Comparison of ENCODE assay signal across 15 cellular contexts in the genomic region with DNA sequence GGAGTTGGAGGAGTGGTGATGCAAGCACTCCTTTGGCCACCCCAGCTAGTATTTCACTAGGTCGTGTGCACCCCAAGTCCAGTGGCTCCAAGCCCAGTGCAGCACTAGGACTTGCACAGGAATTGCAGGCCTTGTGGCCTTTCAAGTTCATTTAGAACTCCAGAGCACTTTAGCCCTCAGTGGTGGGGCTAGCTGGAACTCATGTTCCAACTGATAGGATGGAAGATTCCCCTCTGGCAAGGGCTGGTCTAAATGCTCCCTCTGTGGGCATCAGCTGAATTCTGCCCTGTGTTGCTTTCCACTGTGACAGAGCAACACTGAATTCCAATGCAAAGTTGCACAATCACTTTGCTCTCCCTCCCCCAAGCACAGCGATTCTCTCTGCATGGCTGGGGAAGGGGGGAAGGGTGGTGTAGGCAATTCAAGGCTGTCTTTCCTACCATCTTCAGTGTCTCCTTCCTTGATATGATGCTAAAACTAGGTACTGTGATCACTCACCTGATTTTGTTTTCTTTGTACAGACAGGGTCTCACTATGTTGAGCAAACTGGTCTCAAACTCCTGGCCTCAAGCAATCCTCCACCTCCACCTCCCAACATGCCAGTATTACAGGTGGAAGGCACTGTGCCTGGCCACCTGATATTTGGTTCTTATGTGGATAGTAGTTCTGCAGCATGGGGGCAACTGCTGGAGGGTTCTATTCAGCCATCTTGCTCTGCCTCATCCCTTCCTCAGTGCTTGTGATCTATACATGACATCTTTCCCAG. TPM values are rescaled to one million over a fixed set of nuclear protein-coding genes. Genes with fewer than 3 reads are reported as not detected.
DNase-seq lines count a peak whose midpoint lies in the region; ATAC-seq and TF ChIP-seq lines count a peak whose summit lies in the region.
"Had no signal": no experiment of that assay in that cellular context is flagged by ENCODE, and none has a peak within 500 bp of the region (broad histone marks: within the 10 kb centered on the region; RNA-seq: fewer than 3 reads in every experiment).

No MANE protein-coding gene starts in this region.

- H3K27ac ChIP-seq in left ventricle myocardium inferior (replicated peaks), result no peak overlapping the region
- H3K27ac ChIP-seq in mammary epithelial cell (ENCODE audit: insufficient read depth, low read depth, low read length), result no peak overlapping the region
- H3K27ac ChIP-seq in stomach, result no peak overlapping the region
- H3K27ac ChIP-seq: colonic mucosa had no signal

- no peak overlapping the region for H2AFZ ChIP-seq in mammary epithelial cell (ENCODE audit: low read depth, low read length)

- no peak for TF ChIP-seq EP300 in stomach (IDR thresholded peaks at IDR 0.05)

- H3K36me3 ChIP-seq in left ventricle myocardium inferior (peaks cover 16% of the 10 kb centered on the region), mammary epithelial cell (ENCODE audit: insufficient read depth, low read length) (no peaks in the 10 kb centered on the region), stomach (peaks cover 3 to 9% (median 8%) of the 10 kb centered on the region in 4 donors)
- H3K36me3 ChIP-seq: colonic mucosa had no signal

- DNase-seq in Right ventricle myocardium superior (no peak), left ventricle myocardium inferior (no peak), mammary epithelial cell (peak; percentile 2), kidney glomerular epithelial cell (lab: John Stamatoyannopoulos, UW) (peak; percentile 58), stomach (no peak)
- no peak for DNase-seq in activated naive CD4-positive, alpha-beta T cell treated with anti-CD3 and anti-CD28 coated beads, Interleukin-2, amount 50 U/mL, for 16 hours
- DNase-seq: ACHN; activated T-cell treated with anti-CD3 and anti-CD28 coated beads, Interleukin-2, amount 50 U/mL, for 4 hours; colonic mucosa; GF-D8; NCI-H1694 treated with DMSO at 0.1 percent for 48 hours had no signal

- H3K9me3 ChIP-seq in left ventricle myocardium inferior (replicated peaks), result peaks cover 18% of the 10 kb centered on the region
- H3K9me3 ChIP-seq in mammary epithelial cell (replicated peaks; ENCODE audit: insufficient read depth, low read length), result no peaks in the 10 kb centered on the region
- H3K9me3 ChIP-seq in stomach, result no peaks in the 10 kb centered on the region
- H3K9me3 ChIP-seq: colonic mucosa had no signal

- H3K79me2 ChIP-seq in mammary epithelial cell (ENCODE audit: insufficient read depth, low read length), result peaks cover 38% of the 10 kb centered on the region

- dilution Hi-C loops in mammary epithelial cell (cut with HindIII; ENCODE audit: low sequenced_read_pairs), result no loop called here

- no peak for TF ChIP-seq POLR2A in stomach (IDR thresholded peaks at IDR 0.05)

- H3K4me2 ChIP-seq in mammary epithelial cell (ENCODE audit: insufficient read depth, low read depth, low read length), result no peak overlapping the region

- ATAC-seq in Right ventricle myocardium superior (ENCODE audit: poor library complexity) (peak; percentile 80), HG03521 (IDR thresholded peaks at IDR 0.05; ENCODE audit: unreplicated experiment) (no peak), GM21447 (IDR thresholded peaks at IDR 0.05; ENCODE audit: unreplicated experiment) (no peak)
- ATAC-seq: activated T-cell treated with anti-CD3 and anti-CD28 coated beads, Interleukin-2, amount 50 U/mL, for 4 hours; HCT116; Panc1 had no signal

- H3K4me1 ChIP-seq in left ventricle myocardium inferior, result peaks cover 12% of the 10 kb centered on the region
- no peaks in the 10 kb centered on the region for H3K4me1 ChIP-seq in mammary epithelial cell (ENCODE audit: insufficient read depth, low read length)
- H3K4me1 ChIP-seq in stomach, result peaks cover 0 to 10% (median 4%) of the 10 kb centered on the region in 4 donors
- H3K4me1 ChIP-seq: colonic mucosa had no signal

- TF ChIP-seq CTCF in left ventricle myocardium inferior (IDR thresholded peaks at IDR 0.05; ENCODE audit: borderline replicate concordance), result no peak
- no peak for TF ChIP-seq CTCF in mammary epithelial cell (conservative IDR thresholded peaks at IDR 0.05 in 1 of 2, IDR thresholded peaks at IDR 0.05 in 1 of 2; ENCODE audit: extremely low read depth in 1 of 2, insufficient read depth in 1 of 2, low read depth in 1 of 2, low read length in 2 of 2)
- TF ChIP-seq CTCF in stomach (IDR thresholded peaks at IDR 0.05), result no peak

- H4K20me1 ChIP-seq in mammary epithelial cell (ENCODE audit: insufficient read depth, low read length), result no peaks in the 10 kb centered on the region

- 69% methylated on average over 2 of the region's 2 CpGs for whole genome bisulfite sequencing in mammary epithelial cell (ENCODE audit: low coverage, missing lambda C conversion rate)
- 77 to 91% (median 84%) methylated on average over 2 of the region's 2 CpGs for WGBS in stomach, 5 donors

- in situ Hi-C loops in mammary epithelial cell (cut with MboI; ENCODE audit: low sequenced_read_pairs in 2 of 2), result no loop called here

- BruUV-seq in mammary epithelial cell (replicated peaks; lab: Mats Ljungman, UMichigan), result no TSS peak

- H3K9ac ChIP-seq in mammary epithelial cell (ENCODE audit: insufficient read depth, low read length), result no peak overlapping the region

- H3K4me3 ChIP-seq in left ventricle myocardium inferior (no peak overlapping the region), mammary epithelial cell (replicated peaks in 1 of 3; ENCODE audit: insufficient read depth in 1 of 3, low read depth in 2 of 3, low read length in 3 of 3) (no peak overlapping the region), stomach (no peak overlapping the region)
- H3K4me3 ChIP-seq: colonic mucosa had no signal

- H3K27me3 ChIP-seq in left ventricle myocardium inferior (ENCODE audit: low read depth) (no peaks in the 10 kb centered on the region), mammary epithelial cell (ENCODE audit: insufficient read depth, low read length) (no peaks in the 10 kb centered on the region), stomach (no peaks in the 10 kb centered on the region)
- H3K27me3 ChIP-seq: colonic mucosa had no signal

- intact Hi-C loops in Right ventricle myocardium superior (cut with DNase I), result no loop called here
- intact Hi-C loops in left ventricle myocardium inferior (cut with micrococcal nuclease), result no loop called here
- intact Hi-C loops in mammary epithelial cell (cut with micrococcal nuclease), result no loop called here
- intact Hi-C loops in stomach (cut with DNase I; ENCODE audit: low total_unique reads), result no loop called here

- CTCF ChIA-PET in mammary epithelial cell (lab: Charles Lee; ENCODE audit: low non-redundant PET), result no interaction called here

RNA-seq across cellular contexts. Expression of gene USF3, which starts 10.3 kb away (rescaled TPM):
- total RNA-seq in Right ventricle myocardium superior (12.7 TPM), left ventricle myocardium inferior (13.4 TPM), mammary epithelial cell (10 to 100 TPM; 10.8 to 11.0 TPM), stomach (10 to 100 TPM in 4 of 5 donors, 1 to 10 TPM in 1; 4.6 to 30.6 (median 22.9) TPM)
- polyA plus RNA-seq in mammary epithelial cell (9.0 TPM), stomach (1 to 10 TPM; 3.3 to 4.6 (median 4.4) TPM)
- 15.2 TPM for polyA minus RNA-seq in mammary epithelial cell

RNA-seq across cellular contexts. Expression of gene NAA50, which starts 59.9 kb away (rescaled TPM):
- total RNA-seq in Right ventricle myocardium superior, result 77.5 TPM
- total RNA-seq in left ventricle myocardium inferior, result 75.0 TPM
- 100 to 1,000 TPM; 201 to 257 TPM for total RNA-seq in mammary epithelial cell
- 122 TPM for polyA plus RNA-seq in mammary epithelial cell
- polyA minus RNA-seq in mammary epithelial cell, result 51.7 TPM
- total RNA-seq in stomach, result 100 to 1,000 TPM in 2 of 5 donors, 10 to 100 TPM in 3; 15.1 to 159 (median 45.1) TPM
- 10 to 100 TPM; 22.4 to 38.0 (median 36.8) TPM for polyA plus RNA-seq in stomach

Comparison
In these comparisons a context has a peak if more than half of its experiments do, and no peak if none do; other contexts are left out.
1. DNase-seq: peak in mammary epithelial cell (single experiment) and kidney glomerular epithelial cell (single experiment); none in Right ventricle myocardium superior (single experiment), left ventricle myocardium inferior (single experiment), activated naive CD4-positive, alpha-beta T cell treated with anti-CD3 and anti-CD28 coated beads, Interleukin-2, amount 50 U/mL, for 16 hours (single experiment) and stomach (single experiment).